ENCODE assay signal across 11 cellular contexts in genomic region chr1:207817778-207818751, GRCh38.
DNase-seq lines count a peak whose midpoint lies in the region; ATAC-seq and TF ChIP-seq lines count a peak whose summit lies in the region.
"Had no signal": no experiment of that assay in that cellular context is flagged by ENCODE, and none has a peak within 500 bp of the region (broad histone marks: within the 10 kb centered on the region; RNA-seq: fewer than 3 reads in every experiment).

No MANE protein-coding gene starts in this region.

- no peak overlapping the region for H2BK5ac ChIP-seq in mesenchymal stem cell (ENCODE audit: low read depth, low read length, poor library complexity, severe bottlenecking)

- H3K79me2 ChIP-seq in PC-3 (ENCODE audit: low read length) = peaks cover 24% of the 10 kb centered on the region

- H3K9me3 Mint-ChIP-seq in chondrocyte (ENCODE audit: low read depth) = no peaks in the 10 kb centered on the region

- H3K4me2 ChIP-seq in PC-3 (ENCODE audit: low read length) (peak overlapping the region; percentile 75), mesenchymal stem cell (ENCODE audit: low read length, poor library complexity, severe bottlenecking) (no peak overlapping the region)

- BruUV-seq in PC-3 (replicated peaks; lab: Mats Ljungman, UMichigan) = no TSS peak

- no peaks in the 10 kb centered on the region for H3K9me3 ChIP-seq in PC-3 (ENCODE audit: low read length)
- H3K9me3 ChIP-seq in mesenchymal stem cell (ENCODE audit: control insufficient read depth, low read length) = no peaks in the 10 kb centered on the region
- no peaks in the 10 kb centered on the region for H3K9me3 ChIP-seq in testis
- H3K9me3 ChIP-seq: right lobe of liver had no signal

- H3K4me1 Mint-ChIP-seq in chondrocyte (ENCODE audit: low read depth) = peaks cover 25% of the 10 kb centered on the region

- TF ChIP-seq CTCF in PC-3 (conservative IDR thresholded peaks at IDR 0.05; ENCODE audit: low read depth, low read length) (no peak), chondrocyte (IDR thresholded peaks at IDR 0.05) (no peak), testis (IDR thresholded peaks at IDR 0.05) (no peak)

- no peak overlapping the region for H2BK15ac ChIP-seq in mesenchymal stem cell (ENCODE audit: low read depth, poor library complexity, severe bottlenecking)

- no peak overlapping the region for H2AK5ac ChIP-seq in mesenchymal stem cell (ENCODE audit: low read length, severe bottlenecking)

- H3K79me1 ChIP-seq in mesenchymal stem cell (replicated peaks; ENCODE audit: low read length, poor library complexity, severe bottlenecking) = peaks cover 1% of the 10 kb centered on the region

- no peak for DNase-seq in PC-3
- DNase-seq in chondrocyte (ENCODE audit: low spot score) = no peak
- no peak for DNase-seq in mesenchymal stem cell
- no peak for DNase-seq in testis
- DNase-seq in stimulated activated naive CD4-positive, alpha-beta T cell (lab: John Stamatoyannopoulos, UW) = no peak
- no peak for DNase-seq in NCI-H748 (lab: John Stamatoyannopoulos, UW; ENCODE audit: unreplicated experiment)
- no peak for DNase-seq in sciatic nerve (ENCODE audit: low spot score)
- DNase-seq: NCI-H510A treated with DMSO at 0.1 percent for 48 hours, SHP77 treated with DMSO at 0.1 percent for 48 hours had no signal

- peak overlapping the region in 1 of 2 experiments; percentile 0 for H3K18ac ChIP-seq in mesenchymal stem cell (ENCODE audit: low read depth in 1 of 2, low read length in 2 of 2)

- no peak overlapping the region for H2BK120ac ChIP-seq in mesenchymal stem cell (ENCODE audit: low read depth, low read length)

- peaks cover 8% of the 10 kb centered on the region for H3K36me3 Mint-ChIP-seq in chondrocyte (ENCODE audit: low read depth)

- peak overlapping the region; percentile 52 for H4K8ac ChIP-seq in mesenchymal stem cell (ENCODE audit: low read length)

- CTCF ChIA-PET in PC-3 (lab: Charles Lee) = interaction anchor here (0.7 to 2.0 kb wide), 2 partner anchors 21 to 51 kb away, joined by 5 to 8 read pairs; no protein-coding TSS in a partner anchor

- no peak overlapping the region for H3K23ac ChIP-seq in mesenchymal stem cell (ENCODE audit: low read length in 2 of 2)

- H3K27ac Mint-ChIP-seq in chondrocyte (ENCODE audit: unreplicated experiment) = peak overlapping the region; percentile 33

- H3K36me3 ChIP-seq in PC-3 (ENCODE audit: low read depth, low read length) (peaks cover 19% of the 10 kb centered on the region; the same call in 1 of the 2 replicates), mesenchymal stem cell (ENCODE audit: control insufficient read depth in 1 of 2, insufficient read depth in 2 of 2, low read depth in 1 of 2, low read length in 2 of 2) (peaks cover 14 to 66% of the 10 kb centered on the region in 2 experiments), testis (ENCODE audit: low read depth, missing control alignments) (no peaks in the 10 kb centered on the region)

- H2BK12ac ChIP-seq in mesenchymal stem cell (ENCODE audit: low read length in 2 of 2) = peak overlapping the region in 1 of 2 experiments; percentile 7

- no peak overlapping the region for H3K4me3 Mint-ChIP-seq in chondrocyte (ENCODE audit: unreplicated experiment)

- ATAC-seq in PC-3 (no peak), sciatic nerve (no peak)

- H3F3A ChIP-seq in PC-3 (ENCODE audit: low read length, unreplicated experiment) = no peaks in the 10 kb centered on the region

- POLR2A ChIA-PET in PC-3 (lab: Charles Lee; ENCODE audit: unreplicated experiment) = no interaction called here

- H2AFZ ChIP-seq in PC-3 (ENCODE audit: low read length) (no peak overlapping the region), mesenchymal stem cell (ENCODE audit: low read depth, low read length) (no peak overlapping the region)

- H3K4ac ChIP-seq in mesenchymal stem cell (ENCODE audit: low read depth in 1 of 2, low read length in 2 of 2) = no peak overlapping the region

- H4K20me1 ChIP-seq in PC-3 (ENCODE audit: low read length) = 0 out of 2 replicates have a peak, but pooled peaks cover 3% of the 10 kb centered on the region

- H3K27me3 ChIP-seq in PC-3 (ENCODE audit: low read length) (no peaks in the 10 kb centered on the region), mesenchymal stem cell (ENCODE audit: control insufficient read depth in 1 of 2, insufficient read depth in 1 of 2, low read length in 2 of 2) (no peaks in the 10 kb centered on the region), testis (no peaks in the 10 kb centered on the region)
- H3K27me3 ChIP-seq: right lobe of liver had no signal

- H4K91ac ChIP-seq in mesenchymal stem cell (ENCODE audit: low read length) = no peak overlapping the region

- 95% methylated on average over 21 of the region's 48 CpGs for WGBS in mesenchymal stem cell
- 60 to 67% methylated on average over 46 to 48 of the region's 48 CpGs for WGBS in testis, 2 donors

- H3K9ac ChIP-seq in PC-3 (ENCODE audit: low read length) (no peak overlapping the region), mesenchymal stem cell (ENCODE audit: low read length) (no peak overlapping the region)

- H3K4me3 ChIP-seq in PC-3 (ENCODE audit: low read length) (no peak overlapping the region), mesenchymal stem cell (ENCODE audit: insufficient read depth in 1 of 2, low read depth in 1 of 2, low read length in 2 of 2) (no peak overlapping the region), testis (peak overlapping the region; percentile 25 to 53)
- H3K4me3 ChIP-seq: right lobe of liver had no signal

- no peak overlapping the region for H3K14ac ChIP-seq in mesenchymal stem cell (ENCODE audit: low read length in 2 of 2)

- intact Hi-C loops in PC-3 (cut with micrococcal nuclease) (no loop called here), testis (cut with DNase I; ENCODE audit: low total_unique reads) (no loop called here), sciatic nerve (cut with DNase I) (no loop called here)

- no peaks in the 10 kb centered on the region for H3K9me2 ChIP-seq in PC-3 (replicated peaks; ENCODE audit: low read length)

- no peaks in the 10 kb centered on the region for H3K27me3 Mint-ChIP-seq in chondrocyte (ENCODE audit: low read depth)

- TF ChIP-seq POLR2A in testis (IDR thresholded peaks at IDR 0.05) = no peak

- H3K4me1 ChIP-seq in PC-3 (ENCODE audit: insufficient read depth, low read length) = peaks cover 33% of the 10 kb centered on the region
- H3K4me1 ChIP-seq in mesenchymal stem cell (ENCODE audit: control insufficient read depth, insufficient read depth, low read depth, low read length) = peaks cover 14% of the 10 kb centered on the region
- H3K4me1 ChIP-seq in testis = peaks cover 84% of the 10 kb centered on the region

- peak overlapping the region; percentile 43 for H3K27ac ChIP-seq in PC-3 (ENCODE audit: low read length)
- H3K27ac ChIP-seq in mesenchymal stem cell (ENCODE audit: low read length, poor library complexity, severe bottlenecking) = no peak overlapping the region
- peak overlapping the region; percentile 60 to 95 for H3K27ac ChIP-seq in testis
- H3K27ac ChIP-seq: VCaP had no signal

Comparison
In these comparisons a context has a peak if more than half of its experiments do, and no peak if none do; other contexts are left out.
1. H3K4me3 ChIP-seq: peak in testis (2 of 2); none in PC-3 (single experiment) and mesenchymal stem cell (0 of 2).